In genomic region chr7:17168399-17168798, GRCh38 we compare ENCODE assay signal across 18 cellular contexts.
DNase-seq lines count a peak whose midpoint lies in the region; ATAC-seq and TF ChIP-seq lines count a peak whose summit lies in the region.
"Had no signal": no experiment of that assay in that cellular context is flagged by ENCODE, and none has a peak within 500 bp of the region (broad histone marks: within the 10 kb centered on the region; RNA-seq: fewer than 3 reads in every experiment).

No MANE protein-coding gene starts in this region.

- H3K4me3 Mint-ChIP-seq in activated T-cell treated with anti-CD3 and anti-CD28 coated beads, Interleukin-2, amount 50 U/mL, for 72 hours, result peak overlapping the region; percentile 11 to 51
- H3K4me3 Mint-ChIP-seq in activated T-helper 1 cell treated with anti-CD3 and anti-CD28 coated beads, Interleukin-12 subunit alpha, Interleukin-12 subunit beta, Interleukin-2, Interleukin-4 antibody, amounts not matched to agents 30 ng/mL and 10 ng/mL and 1 ng/mL, durations not matched to agents 14 hours and 24 hours and 36 hours, result no peak overlapping the region
- H3K4me3 Mint-ChIP-seq in stimulated activated naive CD8-positive, alpha-beta T cell treated with anti-CD3 and anti-CD28 coated beads, Interleukin-15, amount 100 ng/mL, for 72 hours, result peak overlapping the region in 1 of 2 donors; percentile 4
- H3K4me3 Mint-ChIP-seq: CD4-positive, alpha-beta T cell had no signal

- H3K9me3 Mint-ChIP-seq in activated T-cell treated with anti-CD3 and anti-CD28 coated beads, Interleukin-2, amount 50 U/mL, for 72 hours, result no peaks in the 10 kb centered on the region
- no peaks in the 10 kb centered on the region for H3K9me3 Mint-ChIP-seq in activated T-helper 1 cell treated with anti-CD3 and anti-CD28 coated beads, Interleukin-12 subunit alpha, Interleukin-12 subunit beta, Interleukin-2, Interleukin-4 antibody, amounts not matched to agents 30 ng/mL and 10 ng/mL and 1 ng/mL, durations not matched to agents 14 hours and 24 hours and 36 hours
- no peaks in the 10 kb centered on the region for H3K9me3 Mint-ChIP-seq in stimulated activated naive CD8-positive, alpha-beta T cell treated with anti-CD3 and anti-CD28 coated beads, Interleukin-15, amount 100 ng/mL, for 72 hours

- intact Hi-C loops in activated T-helper 1 cell treated with anti-CD3 and anti-CD28 coated beads, Interleukin-12 subunit alpha, Interleukin-12 subunit beta, Interleukin-2, Interleukin-4 antibody, amounts not matched to agents 30 ng/mL and 10 ng/mL and 1 ng/mL, durations not matched to agents 14 hours and 24 hours and 36 hours (cut with micrococcal nuclease), result loop anchor here (1.0 kb wide), 1 partner anchor 93 kb away; no protein-coding TSS in a partner anchor

- H3K4me1 Mint-ChIP-seq in activated T-cell treated with anti-CD3 and anti-CD28 coated beads, Interleukin-2, amount 50 U/mL, for 72 hours (ENCODE audit: low read depth), result peaks cover 31% of the 10 kb centered on the region
- peaks cover 34% of the 10 kb centered on the region for H3K4me1 Mint-ChIP-seq in activated T-helper 1 cell treated with anti-CD3 and anti-CD28 coated beads, Interleukin-12 subunit alpha, Interleukin-12 subunit beta, Interleukin-2, Interleukin-4 antibody, amounts not matched to agents 30 ng/mL and 10 ng/mL and 1 ng/mL, durations not matched to agents 14 hours and 24 hours and 36 hours (ENCODE audit: low read depth)
- H3K4me1 Mint-ChIP-seq in stimulated activated naive CD8-positive, alpha-beta T cell treated with anti-CD3 and anti-CD28 coated beads, Interleukin-15, amount 100 ng/mL, for 72 hours, result peaks cover 37% of the 10 kb centered on the region

- no peaks in the 10 kb centered on the region for H3K27me3 Mint-ChIP-seq in activated T-cell treated with anti-CD3 and anti-CD28 coated beads, Interleukin-2, amount 50 U/mL, for 72 hours (ENCODE audit: low read depth)
- no peaks in the 10 kb centered on the region for H3K27me3 Mint-ChIP-seq in activated T-helper 1 cell treated with anti-CD3 and anti-CD28 coated beads, Interleukin-12 subunit alpha, Interleukin-12 subunit beta, Interleukin-2, Interleukin-4 antibody, amounts not matched to agents 30 ng/mL and 10 ng/mL and 1 ng/mL, durations not matched to agents 14 hours and 24 hours and 36 hours (ENCODE audit: insufficient read depth)
- no peaks in the 10 kb centered on the region for H3K27me3 Mint-ChIP-seq in stimulated activated naive CD8-positive, alpha-beta T cell treated with anti-CD3 and anti-CD28 coated beads, Interleukin-15, amount 100 ng/mL, for 72 hours
- H3K27me3 Mint-ChIP-seq: CD4-positive, alpha-beta T cell had no signal

- H3K27ac Mint-ChIP-seq in activated T-cell treated with anti-CD3 and anti-CD28 coated beads, Interleukin-2, amount 50 U/mL, for 72 hours, result no peak overlapping the region
- H3K27ac Mint-ChIP-seq in activated T-helper 1 cell treated with anti-CD3 and anti-CD28 coated beads, Interleukin-12 subunit alpha, Interleukin-12 subunit beta, Interleukin-2, Interleukin-4 antibody, amounts not matched to agents 30 ng/mL and 10 ng/mL and 1 ng/mL, durations not matched to agents 14 hours and 24 hours and 36 hours, result peak overlapping the region; percentile 56
- no peak overlapping the region for H3K27ac Mint-ChIP-seq in stimulated activated naive CD8-positive, alpha-beta T cell treated with anti-CD3 and anti-CD28 coated beads, Interleukin-15, amount 100 ng/mL, for 72 hours
- H3K27ac Mint-ChIP-seq: CD4-positive, alpha-beta T cell had no signal

- CTCF ChIA-PET in HEK293T (lab: Yijun Ruan, JAX), result no interaction called here

- POLR2A ChIA-PET in HEK293T (lab: Yijun Ruan, JAX), result no interaction called here

- DNase-seq in activated T-cell treated with anti-CD3 and anti-CD28 coated beads, Interleukin-2, amount 50 U/mL, for 72 hours, result no peak
- no peak for DNase-seq in activated T-cell treated with anti-CD3 and anti-CD28 coated beads, Interleukin-2, amount 50 U/mL, for 1 hour
- no peak for DNase-seq in activated T-helper 1 cell treated with anti-CD3 and anti-CD28 coated beads, Interleukin-12 subunit alpha, Interleukin-12 subunit beta, Interleukin-2, Interleukin-4 antibody, amounts not matched to agents 30 ng/mL and 10 ng/mL and 1 ng/mL, durations not matched to agents 14 hours and 24 hours and 36 hours (ENCODE audit: low spot score)
- no peak for DNase-seq in stimulated activated naive CD8-positive, alpha-beta T cell treated with anti-CD3 and anti-CD28 coated beads, Interleukin-15, amount 100 ng/mL, for 72 hours
- DNase-seq in NCI-H2107 treated with DMSO at 0.1 percent for 48 hours (lab: John Stamatoyannopoulos, UW; ENCODE audit: unreplicated experiment) (no peak), HEK293T (ENCODE audit: extremely low spot score) (no peak)
- DNase-seq: CD4-positive, alpha-beta T cell; DMS53; GOT3; NCI-H1417; NCI-H187; NCI-H2107; NCI-H345; NCI-H524 treated with DMSO at 0.1 percent for 48 hours; PC-9; SIG-M5 had no signal

- peak; percentile 29 to 46 for ATAC-seq in activated T-cell treated with anti-CD3 and anti-CD28 coated beads, Interleukin-2, amount 50 U/mL, for 72 hours (replicated peaks in 1 of 2)
- ATAC-seq in HG02678 (IDR thresholded peaks at IDR 0.05; ENCODE audit: unreplicated experiment) (peak; percentile 42), GM19023 (IDR thresholded peaks at IDR 0.05; ENCODE audit: unreplicated experiment) (no peak)
- ATAC-seq in stimulated activated naive CD8-positive, alpha-beta T cell treated with anti-CD3 and anti-CD28 coated beads, Interleukin-15, amount 100 ng/mL, for 72 hours, result peak; percentile 70

- no peaks in the 10 kb centered on the region for H3K36me3 Mint-ChIP-seq in activated T-cell treated with anti-CD3 and anti-CD28 coated beads, Interleukin-2, amount 50 U/mL, for 72 hours (ENCODE audit: insufficient read depth in 2 of 2)
- peaks cover 6% of the 10 kb centered on the region for H3K36me3 Mint-ChIP-seq in activated T-helper 1 cell treated with anti-CD3 and anti-CD28 coated beads, Interleukin-12 subunit alpha, Interleukin-12 subunit beta, Interleukin-2, Interleukin-4 antibody, amounts not matched to agents 30 ng/mL and 10 ng/mL and 1 ng/mL, durations not matched to agents 14 hours and 24 hours and 36 hours (ENCODE audit: low read depth)

TF ChIP-seq in HEK293T, 16 proteins besides CTCF, POLR2A, EP300 and RAD21:
- no peak for TF ChIP-seq PKNOX1 (IDR thresholded peaks at IDR 0.05)
- no peak for TF ChIP-seq BHLHE40 (IDR thresholded peaks at IDR 0.05; ENCODE audit: borderline replicate concordance)
- TF ChIP-seq ELF4 (IDR thresholded peaks at IDR 0.05), result no peak
- no peak for TF ChIP-seq CTBP1 (IDR thresholded peaks at IDR 0.05; ENCODE audit: borderline replicate concordance)
- TF ChIP-seq FOXA1 (IDR thresholded peaks at IDR 0.05), result no peak
- no peak for TF ChIP-seq ZNF384 (IDR thresholded peaks at IDR 0.05)
- no peak for TF ChIP-seq NFRKB (IDR thresholded peaks at IDR 0.05)
- TF ChIP-seq L3MBTL2 (conservative IDR thresholded peaks at IDR 0.05), result no peak
- TF ChIP-seq FOXM1 (IDR thresholded peaks at IDR 0.05; ENCODE audit: borderline replicate concordance), result no peak
- TF ChIP-seq SUZ12 (IDR thresholded peaks at IDR 0.05), result no peak
- TF ChIP-seq TARDBP (IDR thresholded peaks at IDR 0.05), result no peak
- no peak for TF ChIP-seq FOXK2 (IDR thresholded peaks at IDR 0.05)
- TF ChIP-seq ARNT (IDR thresholded peaks at IDR 0.05), result no peak
- TF ChIP-seq SP1 (IDR thresholded peaks at IDR 0.05), result no peak
- no peak for TF ChIP-seq HDGF (IDR thresholded peaks at IDR 0.05; ENCODE audit: borderline replicate concordance)
- no peak for TF ChIP-seq LEF1 (IDR thresholded peaks at IDR 0.05; ENCODE audit: borderline replicate concordance)
